35 cellular contexts compared by ENCODE assay signal in the genomic region with DNA sequence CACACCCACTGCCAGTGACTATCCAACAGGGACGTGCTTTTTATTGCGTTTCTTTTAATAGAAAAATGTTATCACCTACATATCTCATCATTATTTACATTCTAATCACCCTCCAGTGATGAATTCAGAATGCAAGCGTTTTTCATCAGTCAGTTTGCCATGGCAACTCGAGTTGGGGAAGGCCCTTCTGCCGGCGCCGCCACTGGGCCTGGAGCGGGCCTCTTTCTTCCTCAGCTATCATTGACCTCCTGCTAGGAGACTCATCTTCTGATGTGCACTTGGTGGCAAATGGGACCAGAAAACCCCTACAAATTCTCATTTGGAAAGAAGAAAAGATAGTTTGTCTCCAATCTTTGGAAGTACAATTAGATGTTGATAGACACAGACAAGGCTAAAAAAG.
"Had no signal": no experiment of that assay in that cellular context is flagged by ENCODE, and none has a peak within 500 bp of the region (broad histone marks: within the 10 kb centered on the region; RNA-seq: fewer than 3 reads in every experiment).

No MANE protein-coding gene starts in this region.

- DNase-seq: Karpas-422, Kasumi-1, MG63, MM.1S, MV-4-11, NCI-H1048, NCI-H1092, NCI-H1092 treated with DMSO at 0.1 percent for 48 hours, NCI-H1105, NCI-H1105 treated with DMSO at 0.1 percent for 48 hours, NCI-H1417, NCI-H1417 treated with DMSO at 0.1 percent for 48 hours, NCI-H1436, NCI-H1436 treated with DMSO at 0.1 percent for 48 hours, NCI-H146, NCI-H1694, NCI-H1694 treated with DMSO at 0.1 percent for 48 hours, NCI-H187, NCI-H187 treated with DMSO at 0.1 percent for 48 hours, NCI-H1930, NCI-H2029, NCI-H2029 treated with DMSO at 0.1 percent for 48 hours, NCI-H2081, NCI-H2081 treated with DMSO at 0.1 percent for 48 hours, NCI-H2107, NCI-H2171, NCI-H2171 treated with DMSO at 0.1 percent for 48 hours, NCI-H2227 treated with DMSO at 0.1 percent for 48 hours, NCI-H226, NCI-H345, NCI-H446, NCI-H446 treated with DMSO at 0.1 percent for 48 hours, NCI-H510A, NCI-H510A treated with DMSO at 0.1 percent for 48 hours, NCI-H524 had no signal
